In genomic region chrX:46723569-46723927, GRCh38 we compare ENCODE assay signal across 7 cellular contexts. TPM values are rescaled to one million over a fixed set of nuclear protein-coding genes. Genes with fewer than 3 reads are reported as not detected.
DNase-seq lines count a peak whose midpoint lies in the region; ATAC-seq, FAIRE-seq and TF ChIP-seq lines count a peak whose summit lies in the region.
"Not testable (repeated sequence)": the region's sequence is repeated elsewhere in the genome, so short reads cannot be mapped to it uniquely, and the experiment has no call there.

No MANE protein-coding gene starts in this region.

- H3K9me3 Mint-ChIP-seq in activated T-helper 17 cell treated with anti-CD3 and anti-CD28 coated beads, Interleukin-2, amount 50 U/mL, for 72 hours; stimulated activated effector memory CD8-positive, alpha-beta T cell treated with anti-CD3 and anti-CD28 coated beads, Interleukin-12 subunit alpha, Interleukin-12 subunit beta, amount 100 ng/mL, for 72 hours: not testable (repeated sequence)

- H3K27ac Mint-ChIP-seq in activated T-helper 17 cell treated with anti-CD3 and anti-CD28 coated beads, Interleukin-2, amount 50 U/mL, for 72 hours; stimulated activated effector memory CD8-positive, alpha-beta T cell treated with anti-CD3 and anti-CD28 coated beads, Interleukin-12 subunit alpha, Interleukin-12 subunit beta, amount 100 ng/mL, for 72 hours: not testable (repeated sequence)

- ATAC-seq in IMR-90 (ENCODE audit: low read depth) = not testable (repeated sequence)
- ATAC-seq in activated CD4-positive, CD25-positive, alpha-beta regulatory T cell treated with anti-CD3 and anti-CD28 coated beads, Interleukin-2, amount 50 U/mL, for 24 hours = peak; percentile 44 to 60
- ATAC-seq in activated T-helper 17 cell treated with anti-CD3 and anti-CD28 coated beads, Interleukin-2, amount 50 U/mL, for 72 hours (replicated peaks) = peak; percentile 77
- peak; percentile 51 for ATAC-seq in foreskin keratinocyte
- peak; percentile 63 for ATAC-seq in stimulated activated effector memory CD8-positive, alpha-beta T cell treated with anti-CD3 and anti-CD28 coated beads, Interleukin-12 subunit alpha, Interleukin-12 subunit beta, amount 100 ng/mL, for 72 hours

- H2BK5ac ChIP-seq in IMR-90 (ENCODE audit: low read depth, low read length, poor library complexity, severe bottlenecking) = not testable (repeated sequence)

- not testable (repeated sequence) for H3K27me3 Mint-ChIP-seq in activated T-helper 17 cell treated with anti-CD3 and anti-CD28 coated beads, Interleukin-2, amount 50 U/mL, for 72 hours

- H2AFZ ChIP-seq in IMR-90 (replicated peaks; ENCODE audit: low read length, poor library complexity) = peak overlapping the region; percentile 48

- H3K36me3 ChIP-seq in IMR-90 (ENCODE audit: control insufficient read depth, insufficient read depth, low read length); bronchial epithelial cell (ENCODE audit: control insufficient read depth, insufficient read depth, low read length): not testable (repeated sequence)

- not testable (repeated sequence) for H2BK120ac ChIP-seq in IMR-90 (ENCODE audit: low read depth, low read length)

- TF ChIP-seq CTCF in IMR-90 (conservative IDR thresholded peaks at IDR 0.05; ENCODE audit: low read depth, low read length); bronchial epithelial cell (IDR thresholded peaks at IDR 0.05; ENCODE audit: insufficient read depth, low read length, severe bottlenecking); foreskin keratinocyte (conservative IDR thresholded peaks at IDR 0.05): not testable (repeated sequence)

- H3K4ac ChIP-seq in IMR-90 (ENCODE audit: low read depth, low read length) = not testable (repeated sequence)

- not testable (repeated sequence) for BruUV-seq in IMR-90 (replicated peaks; lab: Mats Ljungman, UMichigan)

- H3K9me1 ChIP-seq in IMR-90 (ENCODE audit: insufficient read depth, low read length) = not testable (repeated sequence)

- not testable (repeated sequence) for H2AK5ac ChIP-seq in IMR-90 (ENCODE audit: low read depth, low read length)

- not testable (repeated sequence) for H3K4me1 ChIP-seq in IMR-90 (ENCODE audit: control insufficient read depth, insufficient read depth, low read length); foreskin keratinocyte

- peak overlapping the region in 1 of 2 experiments; percentile 9; a peak in 1 of 4 replicates for H4K8ac ChIP-seq in IMR-90 (ENCODE audit: low read depth in 2 of 2, low read length in 2 of 2)

- H4K20me1 ChIP-seq in IMR-90 (ENCODE audit: insufficient read depth, low read length) = not testable (repeated sequence)

- dilution Hi-C loops in IMR-90 (cut with HindIII; ENCODE audit: low sequenced_read_pairs, unreplicated experiment) = not testable (repeated sequence)

- not testable (repeated sequence) for H3K4me3 ChIP-seq in IMR-90 (ENCODE audit: insufficient read depth, low read depth, low read length); bronchial epithelial cell (ENCODE audit: low read depth, low read length)

- not testable (repeated sequence) for H4K5ac ChIP-seq in IMR-90 (ENCODE audit: low read depth, low read length)

- H4K91ac ChIP-seq in IMR-90 (ENCODE audit: insufficient read depth, low read depth, low read length) = not testable (repeated sequence)

- no CpG with 5 or more reads among the region's 3 CpGs for WGBS in IMR-90 (ENCODE audit: extremely low coverage in 2 of 2, insufficient read length in 1 of 2), 2 experiments

- TF ChIP-seq POLR2A in GM12892 (IDR thresholded peaks at IDR 0.05; ENCODE audit: low read depth, low read length); IMR-90 (IDR thresholded peaks at IDR 0.05; ENCODE audit: low read depth, low read length): not testable (repeated sequence)

- not testable (repeated sequence) for H2BK20ac ChIP-seq in IMR-90 (ENCODE audit: low read depth, low read length)

- not testable (repeated sequence) for DNase-seq in GM12892 (ENCODE audit: insufficient read length); IMR-90; stimulated activated effector memory CD8-positive, alpha-beta T cell treated with anti-CD3 and anti-CD28 coated beads, Interleukin-12 subunit alpha, Interleukin-12 subunit beta, amount 100 ng/mL, for 72 hours (ENCODE audit: low spot score in 2 of 2)
- DNase-seq in bronchial epithelial cell (ENCODE audit: low read depth) = peak; percentile 49
- peak in 1 of 2 donors; percentile 64 for DNase-seq in foreskin keratinocyte

- H2AK9ac ChIP-seq in IMR-90 (replicated peaks; ENCODE audit: low read depth, low read length, poor library complexity) = not testable (repeated sequence)

- not testable (repeated sequence) for H3K36me3 Mint-ChIP-seq in activated T-helper 17 cell treated with anti-CD3 and anti-CD28 coated beads, Interleukin-2, amount 50 U/mL, for 72 hours (ENCODE audit: low read depth); stimulated activated effector memory CD8-positive, alpha-beta T cell treated with anti-CD3 and anti-CD28 coated beads, Interleukin-12 subunit alpha, Interleukin-12 subunit beta, amount 100 ng/mL, for 72 hours

- H3K27me3 ChIP-seq in IMR-90 (ENCODE audit: control insufficient read depth, insufficient read depth, low read length); bronchial epithelial cell (ENCODE audit: control insufficient read depth, insufficient read depth, low read length); foreskin keratinocyte: not testable (repeated sequence)

- not testable (repeated sequence) for H3K9ac ChIP-seq in IMR-90 (ENCODE audit: low read depth, low read length)

- in situ Hi-C loops in IMR-90 (cut with MboI; ENCODE audit: low sequenced_read_pairs) = not testable (repeated sequence)

- H3K9me3 ChIP-seq in IMR-90 (ENCODE audit: control insufficient read depth, insufficient read depth, low read length) = not testable (repeated sequence)

- not testable (repeated sequence) for H3K4me3 Mint-ChIP-seq in activated T-helper 17 cell treated with anti-CD3 and anti-CD28 coated beads, Interleukin-2, amount 50 U/mL, for 72 hours; stimulated activated effector memory CD8-positive, alpha-beta T cell treated with anti-CD3 and anti-CD28 coated beads, Interleukin-12 subunit alpha, Interleukin-12 subunit beta, amount 100 ng/mL, for 72 hours

- not testable (repeated sequence) for H3K18ac ChIP-seq in IMR-90 (ENCODE audit: low read depth, low read length)

- H3K56ac ChIP-seq in IMR-90 (ENCODE audit: extremely low read depth, insufficient read depth, low read length) = not testable (repeated sequence)

- FAIRE-seq in GM12892 (lab: Jason Lieb, UNC) = peak; percentile 85
- FAIRE-seq in bronchial epithelial cell (lab: Jason Lieb, UNC) = not testable (repeated sequence)

- H3K4me1 Mint-ChIP-seq in activated T-helper 17 cell treated with anti-CD3 and anti-CD28 coated beads, Interleukin-2, amount 50 U/mL, for 72 hours; stimulated activated effector memory CD8-positive, alpha-beta T cell treated with anti-CD3 and anti-CD28 coated beads, Interleukin-12 subunit alpha, Interleukin-12 subunit beta, amount 100 ng/mL, for 72 hours: not testable (repeated sequence)

- not testable (repeated sequence) for TF ChIP-seq RAD21 in IMR-90 (IDR thresholded peaks at IDR 0.05; ENCODE audit: low read length)

- not testable (repeated sequence) for H3K14ac ChIP-seq in IMR-90 (replicated peaks; ENCODE audit: low read depth, low read length)

- not testable (repeated sequence) for H3K23ac ChIP-seq in IMR-90 (ENCODE audit: low read depth, low read length)

- intact Hi-C loops in IMR-90 (cut with micrococcal nuclease) = not testable (repeated sequence)

- not testable (repeated sequence) for H3K4me2 ChIP-seq in IMR-90 (ENCODE audit: low read depth, low read length)

- H2BK15ac ChIP-seq in IMR-90 (ENCODE audit: low read depth, low read length) = not testable (repeated sequence)

- H3K27ac ChIP-seq in IMR-90 (ENCODE audit: insufficient read depth, low read length); foreskin keratinocyte: not testable (repeated sequence)

- H3K79me1 ChIP-seq in IMR-90 (ENCODE audit: low read depth in 1 of 2, low read length in 2 of 2) = peaks cover 10 to 14% of the 10 kb centered on the region in 2 experiments; a peak in 3 of 4 replicates

- CTCF ChIA-PET in IMR-90 (lab: Yijun Ruan, JAX) = not testable (repeated sequence)

- POLR2A ChIA-PET in IMR-90 (lab: Charles Lee; ENCODE audit: unreplicated experiment) = not testable (repeated sequence)

RNA-seq across cellular contexts. Expression of gene SLC9A7, which starts 35.4 kb away (rescaled TPM):
- polyA plus RNA-seq in GM12892 (2012; ENCODE audit: missing spikeins) = 23.1 TPM
- total RNA-seq in IMR-90 (2012; rRNA removed) (67.5 and 76.4 TPM in 2 replicates), bronchial epithelial cell (8.2 and 15.0 TPM in 2 replicates), foreskin keratinocyte (12.5 and 15.8 TPM in 2 replicates)
- polyA plus RNA-seq in IMR-90 (2012; rRNA removed) (14.4 and 14.7 TPM in 2 replicates), foreskin keratinocyte (2.8 and 3.0 TPM in 2 replicates)
- polyA plus RNA-seq in IMR-90 (2012; cell fraction: cytosol; rRNA removed) = 12.7 and 15.1 TPM in 2 replicates
- polyA plus RNA-seq in IMR-90 (2012; cell fraction: nucleus; rRNA removed; ENCODE audit: low replicate concordance) = 11.9 and 17.9 TPM in 2 replicates
- total RNA-seq in activated T-helper 17 cell treated with anti-CD3 and anti-CD28 coated beads, Interleukin-2, amount 50 U/mL, for 72 hours = 10 to 100 TPM; 10.0 to 13.3 TPM
